Comparison of ENCODE assay signal across 12 cellular contexts in the genomic region with DNA sequence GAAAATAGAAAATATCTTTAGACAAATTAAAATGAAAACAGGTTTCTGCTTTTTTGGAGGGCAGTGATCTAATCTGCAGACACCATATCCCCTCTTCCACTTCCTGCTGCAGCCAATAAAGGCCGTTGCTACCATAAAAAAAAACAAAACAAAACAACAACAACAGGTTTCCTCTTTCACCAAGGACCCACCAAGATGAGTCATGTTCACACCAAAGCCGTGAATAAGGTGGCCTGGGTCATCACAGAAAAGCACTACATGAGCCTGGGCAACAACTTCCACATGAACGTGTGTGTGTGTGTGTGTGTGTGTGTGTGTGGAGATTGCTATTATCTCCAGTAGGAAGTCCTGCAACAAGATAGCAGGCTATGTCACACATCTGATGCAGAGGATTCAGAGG. TPM values are rescaled to one million over a fixed set of nuclear protein-coding genes. Genes with fewer than 3 reads are reported as not detected.
A peak's percentile ranks its signal among the peaks of the same experiment; 100 is the strongest.
DNase-seq lines count a peak whose midpoint lies in the region; ATAC-seq, FAIRE-seq and TF ChIP-seq lines count a peak whose summit lies in the region.
"Had no signal": no experiment of that assay in that cellular context is flagged by ENCODE, and none has a peak within 500 bp of the region (broad histone marks: within the 10 kb centered on the region; RNA-seq: fewer than 3 reads in every experiment).

No MANE protein-coding gene starts in this region.

- 37% methylated on average over 3 of the region's 3 CpGs for WGBS in esophagus muscularis mucosa

- no peaks in the 10 kb centered on the region for H3K36me3 ChIP-seq in esophagus muscularis mucosa
- H3K36me3 ChIP-seq: WERI-Rb-1 had no signal

- no peak overlapping the region for H3K27ac ChIP-seq in esophagus muscularis mucosa (replicated peaks in 1 of 4)
- H3K27ac ChIP-seq: WERI-Rb-1 had no signal

- H3K4me1 ChIP-seq in esophagus muscularis mucosa, result no peaks in the 10 kb centered on the region

- H3K27me3 ChIP-seq in esophagus muscularis mucosa, result peaks cover 0 to 12% (median 0%) of the 10 kb centered on the region in 4 donors

- no peak for FAIRE-seq in GM12891 (lab: Jason Lieb, UNC)

- intact Hi-C loops in esophagus muscularis mucosa (cut with DNase I), result no loop called here

- CTCF ChIA-PET in GM10248 (lab: Yijun Ruan, JAX), result interaction anchor here (1.2 to 1.4 kb wide), 2 partner anchors 9 to 144 kb away, joined by 3 read pairs; no protein-coding TSS in a partner anchor

- no peak for TF ChIP-seq CTCF in epithelial cell of esophagus (IDR thresholded peaks at IDR 0.05; ENCODE audit: insufficient read depth, low read depth, low read length, missing control alignments)
- TF ChIP-seq CTCF in GM10248 (IDR thresholded peaks at IDR 0.05; ENCODE audit: control extremely low read depth, extremely low read depth, low read depth, missing control alignments), result no peak
- no peak for TF ChIP-seq CTCF in esophagus muscularis mucosa (IDR thresholded peaks at IDR 0.05)

- H3K9me3 ChIP-seq in esophagus muscularis mucosa, result no peaks in the 10 kb centered on the region

- ATAC-seq in GM19438 (IDR thresholded peaks at IDR 0.05; ENCODE audit: low read depth, unreplicated experiment), result peak; percentile 89
- ATAC-seq in HG03521 (IDR thresholded peaks at IDR 0.05; ENCODE audit: unreplicated experiment), result peak; percentile 93
- ATAC-seq: esophagus mucosa had no signal

- no peak for TF ChIP-seq POLR2A in GM12891 (IDR thresholded peaks at IDR 0.05; ENCODE audit: low read depth, low read length)
- no peak for TF ChIP-seq POLR2A in esophagus muscularis mucosa (IDR thresholded peaks at IDR 0.05; ENCODE audit: low read depth)

- no peak for TF ChIP-seq EP300 in esophagus muscularis mucosa (IDR thresholded peaks at IDR 0.05)

- POLR2A ChIA-PET in GM10248 (lab: Yijun Ruan, JAX), result no interaction called here

- DNase-seq in COLO668 (lab: John Stamatoyannopoulos, UW; ENCODE audit: unreplicated experiment) (peak; percentile 18), epithelial cell of esophagus (ENCODE audit: low read depth) (peak; percentile 36), GM10248 (ENCODE audit: extremely low spot score) (no peak), GM12891 (ENCODE audit: insufficient read length, low spot score) (no peak), esophagus muscularis mucosa (ENCODE audit: extremely low spot score) (no peak), DMS79 treated with DMSO at 0.1 percent for 48 hours (lab: John Stamatoyannopoulos, UW) (no peak)
- DNase-seq: CD4-positive, alpha-beta T cell; NCI-H82; WERI-Rb-1 had no signal

- H3K4me3 ChIP-seq in epithelial cell of esophagus (ENCODE audit: low read length) (no peak overlapping the region), esophagus muscularis mucosa (no peak overlapping the region)

TF ChIP-seq in GM12891, 5 proteins besides CTCF, POLR2A, EP300 and RAD21:
- TF ChIP-seq POU2F2 (IDR thresholded peaks at IDR 0.05; ENCODE audit: low read depth, low read length), result no peak
- no peak for TF ChIP-seq SPI1 (IDR thresholded peaks at IDR 0.05; ENCODE audit: low read depth, low read length)
- no peak for TF ChIP-seq TAF1 (IDR thresholded peaks at IDR 0.05; ENCODE audit: low read depth, low read length)
- no peak for TF ChIP-seq POLR2AphosphoS5 (IDR thresholded peaks at IDR 0.05; ENCODE audit: low read depth, low read length)

RNA-seq across cellular contexts. Expression of gene TFCP2L1, which starts 24.8 kb away (rescaled TPM):
- polyA plus RNA-seq in GM12891 (2012; ENCODE audit: low read depth, missing spikeins), result 0.32 TPM
- 1 to 10 TPM in 1 of 4 donors, under 1 TPM in 3; 0.39 to 1.6 (median 0.46) TPM for total RNA-seq in esophagus muscularis mucosa

Comparison
In these comparisons a context has a peak if more than half of its experiments do, and no peak if none do; other contexts are left out.
1. DNase-seq: peak in COLO668 (single experiment) and epithelial cell of esophagus (single experiment); none in GM10248 (single experiment), GM12891 (single experiment), esophagus muscularis mucosa (single experiment) and DMS79 treated with DMSO at 0.1 percent for 48 hours (single experiment).